In the genomic region with DNA sequence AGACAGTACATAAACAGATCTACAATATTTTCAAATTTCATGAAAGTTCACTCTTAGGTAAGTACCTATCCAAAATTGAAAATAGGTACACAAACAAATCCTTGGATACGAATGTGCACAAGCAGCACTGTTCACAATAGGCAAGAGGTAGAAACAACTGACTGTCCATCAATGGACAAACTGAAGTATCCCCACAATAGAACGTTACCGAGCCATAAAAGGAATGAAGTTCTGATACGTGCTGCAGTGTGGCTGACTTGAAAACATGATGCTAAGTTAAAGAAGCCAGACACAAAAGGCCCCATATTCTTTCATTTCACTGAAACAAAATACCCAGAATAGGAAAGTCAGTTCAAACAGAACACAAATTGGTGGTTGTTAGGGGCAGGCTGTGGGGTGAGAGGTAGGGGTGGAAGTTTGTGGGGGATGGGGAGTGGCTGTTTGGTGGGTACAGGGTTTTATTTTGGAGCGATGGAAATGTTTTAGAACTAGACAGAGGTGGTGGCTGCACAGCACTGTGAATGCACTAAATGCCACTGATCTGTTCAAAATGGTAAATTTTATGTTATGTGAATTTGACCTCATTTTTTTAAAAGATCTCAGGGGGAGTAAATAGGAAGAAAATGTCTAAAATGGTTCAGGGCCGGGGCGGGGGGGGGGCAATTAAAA, we compare ENCODE assay signal across 1 cellular context.
TF ChIP-seq lines count a peak whose summit lies in the region.

No MANE protein-coding gene starts in this region.

TF ChIP-seq in SK-N-SH treated with all-trans-retinoic acid at 6 μM for 48 hours, 23 proteins besides CTCF, POLR2A, EP300 and RAD21 (continued from another document):
- no peak for TF ChIP-seq ZC3H10 (CRISPR knock-in tag; IDR thresholded peaks at IDR 0.05)
- TF ChIP-seq TCF4 (CRISPR knock-in tag; IDR thresholded peaks at IDR 0.05; ENCODE audit: borderline replicate concordance) = no peak
- TF ChIP-seq, protein P1, sequence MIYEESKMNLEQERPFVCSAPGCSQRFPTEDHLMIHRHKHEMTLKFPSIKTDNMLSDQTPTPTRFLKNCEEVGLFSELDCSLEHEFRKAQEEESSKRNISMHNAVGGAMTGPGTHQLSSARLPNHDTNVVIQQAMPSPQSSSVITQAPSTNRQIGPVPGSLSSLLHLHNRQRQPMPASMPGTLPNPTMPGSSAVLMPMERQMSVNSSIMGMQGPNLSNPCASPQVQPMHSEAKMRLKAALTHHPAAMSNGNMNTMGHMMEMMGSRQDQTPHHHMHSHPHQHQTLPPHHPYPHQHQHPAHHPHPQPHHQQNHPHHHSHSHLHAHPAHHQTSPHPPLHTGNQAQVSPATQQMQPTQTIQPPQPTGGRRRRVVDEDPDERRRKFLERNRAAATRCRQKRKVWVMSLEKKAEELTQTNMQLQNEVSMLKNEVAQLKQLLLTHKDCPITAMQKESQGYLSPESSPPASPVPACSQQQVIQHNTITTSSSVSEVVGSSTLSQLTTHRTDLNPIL (CRISPR knock-in tag; IDR thresholded peaks at IDR 0.05; ENCODE audit: low read depth) = no peak
- TF ChIP-seq ESRRG (CRISPR knock-in tag; IDR thresholded peaks at IDR 0.05) = no peak
- TF ChIP-seq, protein P2, sequence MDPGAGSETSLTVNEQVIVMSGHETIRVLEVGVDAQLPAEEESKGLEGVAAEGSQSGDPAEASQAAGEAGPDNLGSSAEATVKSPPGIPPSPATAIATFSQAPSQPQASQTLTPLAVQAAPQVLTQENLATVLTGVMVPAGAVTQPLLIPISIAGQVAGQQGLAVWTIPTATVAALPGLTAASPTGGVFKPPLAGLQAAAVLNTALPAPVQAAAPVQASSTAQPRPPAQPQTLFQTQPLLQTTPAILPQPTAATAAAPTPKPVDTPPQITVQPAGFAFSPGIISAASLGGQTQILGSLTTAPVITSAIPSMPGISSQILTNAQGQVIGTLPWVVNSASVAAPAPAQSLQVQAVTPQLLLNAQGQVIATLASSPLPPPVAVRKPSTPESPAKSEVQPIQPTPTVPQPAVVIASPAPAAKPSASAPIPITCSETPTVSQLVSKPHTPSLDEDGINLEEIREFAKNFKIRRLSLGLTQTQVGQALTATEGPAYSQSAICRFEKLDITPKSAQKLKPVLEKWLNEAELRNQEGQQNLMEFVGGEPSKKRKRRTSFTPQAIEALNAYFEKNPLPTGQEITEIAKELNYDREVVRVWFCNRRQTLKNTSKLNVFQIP (CRISPR knock-in tag; IDR thresholded peaks at IDR 0.05; ENCODE audit: borderline replicate concordance, low read depth) = no peak
- TF ChIP-seq GLIS3 (CRISPR knock-in tag; IDR thresholded peaks at IDR 0.05) = no peak
- no peak for TF ChIP-seq ZNF8 (CRISPR knock-in tag; IDR thresholded peaks at IDR 0.05)
